In genomic region chr3:36380171-36381031, GRCh38 we compare ENCODE assay signal across 1 cellular context.
A peak's percentile ranks its signal among the peaks of the same experiment; 100 is the strongest.
TF ChIP-seq lines count a peak whose summit lies in the region.

A gene with protein sequence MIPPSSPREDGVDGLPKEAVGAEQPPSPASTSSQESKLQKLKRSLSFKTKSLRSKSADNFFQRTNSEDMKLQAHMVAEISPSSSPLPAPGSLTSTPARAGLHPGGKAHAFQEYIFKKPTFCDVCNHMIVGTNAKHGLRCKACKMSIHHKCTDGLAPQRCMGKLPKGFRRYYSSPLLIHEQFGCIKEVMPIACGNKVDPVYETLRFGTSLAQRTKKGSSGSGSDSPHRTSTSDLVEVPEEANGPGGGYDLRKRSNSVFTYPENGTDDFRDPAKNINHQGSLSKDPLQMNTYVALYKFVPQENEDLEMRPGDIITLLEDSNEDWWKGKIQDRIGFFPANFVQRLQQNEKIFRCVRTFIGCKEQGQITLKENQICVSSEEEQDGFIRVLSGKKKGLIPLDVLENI (plus strand): TSS chr3:36380504. CDS start chr3:36380644, 140 bp downstream.

TF ChIP-seq in HEK293, 187 proteins besides CTCF, POLR2A, EP300 and RAD21 (continued from another document):
- TF ChIP-seq TSHZ1 (tag by site-specific recombination; IDR thresholded peaks at IDR 0.05; ENCODE audit: borderline replicate concordance) (no peak), ZNF514 (tag by site-specific recombination; IDR thresholded peaks at IDR 0.05) (no peak), ZNF549 (tag by site-specific recombination; IDR thresholded peaks at IDR 0.05) (0 out of 2 replicates have a peak, but pooled peaks have one; percentile 22), ZNF350 (tag by site-specific recombination; IDR thresholded peaks at IDR 0.05) (no peak), ZEB2 (tag by site-specific recombination; IDR thresholded peaks at IDR 0.05) (no peak; the same call in 1 of the 2 replicates), PATZ1 (tag by site-specific recombination; IDR thresholded peaks at IDR 0.05) (0 out of 2 replicates have a peak, but pooled peaks have one; percentile 40), ZXDB (tag by site-specific recombination; IDR thresholded peaks at IDR 0.05) (0 out of 2 replicates have a peak, but pooled peaks have one; percentile 17), ZNF777 (tag by site-specific recombination; IDR thresholded peaks at IDR 0.05; ENCODE audit: borderline replicate concordance) (no peak), ZBTB48 (tag by site-specific recombination; IDR thresholded peaks at IDR 0.05) (peak; percentile 65; the same call in 1 of the 2 replicates), ZBTB20 (tag by site-specific recombination; IDR thresholded peaks at IDR 0.05) (peak; percentile 64; the same call in 1 of the 2 replicates), ZNF544 (tag by site-specific recombination; IDR thresholded peaks at IDR 0.05) (no peak), ZNF837 (tag by site-specific recombination; IDR thresholded peaks at IDR 0.05) (no peak), ZNF645 (tag by site-specific recombination; IDR thresholded peaks at IDR 0.05) (no peak), ZFHX2 (tag by site-specific recombination; conservative IDR thresholded peaks at IDR 0.05) (peak; percentile 51), ZFP37 (tag by site-specific recombination; IDR thresholded peaks at IDR 0.05) (0 out of 2 replicates have a peak, but pooled peaks have one; percentile 32), ZNF561 (tag by site-specific recombination; IDR thresholded peaks at IDR 0.05; ENCODE audit: borderline replicate concordance) (0 out of 2 replicates have a peak, but pooled peaks have one; percentile 66), ZNF76 (tag by site-specific recombination; IDR thresholded peaks at IDR 0.05; ENCODE audit: borderline replicate concordance, low read depth) (peak; percentile 40; the same call in 1 of the 2 replicates), ZNF266 (tag by site-specific recombination; IDR thresholded peaks at IDR 0.05; ENCODE audit: low read depth) (no peak), ZNF302 (tag by site-specific recombination; IDR thresholded peaks at IDR 0.05; ENCODE audit: low read depth) (no peak), ZNF155 (tag by site-specific recombination; IDR thresholded peaks at IDR 0.05) (no peak), ZNF624 (tag by site-specific recombination; IDR thresholded peaks at IDR 0.05) (no peak), ZBTB17 (tag by site-specific recombination; IDR thresholded peaks at IDR 0.05) (0 out of 2 replicates have a peak, but pooled peaks have one; percentile 29), ZNF423 (tag by site-specific recombination; IDR thresholded peaks at IDR 0.05) (no peak), SP3 (tag by site-specific recombination; IDR thresholded peaks at IDR 0.05) (peak; percentile 74), ZNF510 (tag by site-specific recombination; IDR thresholded peaks at IDR 0.05; ENCODE audit: insufficient replicate concordance) (no peak), KLF8 (tag by site-specific recombination; IDR thresholded peaks at IDR 0.05) (peak; percentile 73; the same call in 1 of the 2 replicates), ZNF548 (tag by site-specific recombination; IDR thresholded peaks at IDR 0.05) (no peak), KLF16 (tag by site-specific recombination; IDR thresholded peaks at IDR 0.05) (peak; percentile 46; the same call in 1 of the 2 replicates), ZNF501 (tag by site-specific recombination; IDR thresholded peaks at IDR 0.05) (peak; percentile 24; the same call in 1 of the 2 replicates), ZNF335 (tag by site-specific recombination; conservative IDR thresholded peaks at IDR 0.05) (peak; percentile 79)
- TF ChIP-seq, protein P1, sequence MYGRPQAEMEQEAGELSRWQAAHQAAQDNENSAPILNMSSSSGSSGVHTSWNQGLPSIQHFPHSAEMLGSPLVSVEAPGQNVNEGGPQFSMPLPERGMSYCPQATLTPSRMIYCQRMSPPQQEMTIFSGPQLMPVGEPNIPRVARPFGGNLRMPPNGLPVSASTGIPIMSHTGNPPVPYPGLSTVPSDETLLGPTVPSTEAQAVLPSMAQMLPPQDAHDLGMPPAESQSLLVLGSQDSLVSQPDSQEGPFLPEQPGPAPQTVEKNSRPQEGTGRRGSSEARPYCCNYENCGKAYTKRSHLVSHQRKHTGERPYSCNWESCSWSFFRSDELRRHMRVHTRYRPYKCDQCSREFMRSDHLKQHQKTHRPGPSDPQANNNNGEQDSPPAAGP (tag by site-specific recombination; IDR thresholded peaks at IDR 0.05) = peak; percentile 76
- TF ChIP-seq, protein P2, sequence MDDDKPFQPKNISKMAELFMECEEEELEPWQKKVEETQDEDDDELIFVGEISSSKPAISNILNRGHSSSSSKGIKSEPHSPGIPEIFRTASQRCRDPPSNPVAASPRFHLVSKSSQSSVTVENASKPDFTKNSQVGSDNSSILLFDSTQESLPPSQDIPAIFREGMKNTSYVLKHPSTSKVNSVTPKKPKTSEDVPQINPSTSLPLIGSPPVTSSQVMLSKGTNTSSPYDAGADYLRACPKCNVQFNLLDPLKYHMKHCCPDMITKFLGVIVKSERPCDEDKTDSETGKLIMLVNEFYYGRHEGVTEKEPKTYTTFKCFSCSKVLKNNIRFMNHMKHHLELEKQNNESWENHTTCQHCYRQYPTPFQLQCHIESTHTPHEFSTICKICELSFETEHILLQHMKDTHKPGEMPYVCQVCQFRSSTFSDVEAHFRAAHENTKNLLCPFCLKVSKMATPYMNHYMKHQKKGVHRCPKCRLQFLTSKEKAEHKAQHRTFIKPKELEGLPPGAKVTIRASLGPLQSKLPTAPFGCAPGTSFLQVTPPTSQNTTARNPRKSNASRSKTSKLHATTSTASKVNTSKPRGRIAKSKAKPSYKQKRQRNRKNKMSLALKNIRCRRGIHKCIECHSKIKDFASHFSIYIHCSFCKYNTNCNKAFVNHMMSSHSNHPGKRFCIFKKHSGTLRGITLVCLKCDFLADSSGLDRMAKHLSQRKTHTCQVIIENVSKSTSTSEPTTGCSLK (tag by site-specific recombination; IDR thresholded peaks at IDR 0.05) = no peak
- TF ChIP-seq, protein P3, sequence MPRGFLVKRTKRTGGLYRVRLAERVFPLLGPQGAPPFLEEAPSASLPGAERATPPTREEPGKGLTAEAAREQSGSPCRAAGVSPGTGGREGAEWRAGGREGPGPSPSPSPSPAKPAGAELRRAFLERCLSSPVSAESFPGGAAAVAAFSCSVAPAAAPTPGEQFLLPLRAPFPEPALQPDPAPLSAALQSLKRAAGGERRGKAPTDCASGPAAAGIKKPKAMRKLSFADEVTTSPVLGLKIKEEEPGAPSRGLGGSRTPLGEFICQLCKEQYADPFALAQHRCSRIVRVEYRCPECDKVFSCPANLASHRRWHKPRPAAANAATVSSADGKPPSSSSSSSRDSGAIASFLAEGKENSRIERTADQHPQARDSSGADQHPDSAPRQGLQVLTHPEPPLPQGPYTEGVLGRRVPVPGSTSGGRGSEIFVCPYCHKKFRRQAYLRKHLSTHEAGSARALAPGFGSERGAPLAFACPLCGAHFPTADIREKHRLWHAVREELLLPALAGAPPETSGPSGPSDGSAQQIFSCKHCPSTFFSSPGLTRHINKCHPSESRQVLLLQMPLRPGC (tag by site-specific recombination; IDR thresholded peaks at IDR 0.05) = no peak
- TF ChIP-seq, protein P4, sequence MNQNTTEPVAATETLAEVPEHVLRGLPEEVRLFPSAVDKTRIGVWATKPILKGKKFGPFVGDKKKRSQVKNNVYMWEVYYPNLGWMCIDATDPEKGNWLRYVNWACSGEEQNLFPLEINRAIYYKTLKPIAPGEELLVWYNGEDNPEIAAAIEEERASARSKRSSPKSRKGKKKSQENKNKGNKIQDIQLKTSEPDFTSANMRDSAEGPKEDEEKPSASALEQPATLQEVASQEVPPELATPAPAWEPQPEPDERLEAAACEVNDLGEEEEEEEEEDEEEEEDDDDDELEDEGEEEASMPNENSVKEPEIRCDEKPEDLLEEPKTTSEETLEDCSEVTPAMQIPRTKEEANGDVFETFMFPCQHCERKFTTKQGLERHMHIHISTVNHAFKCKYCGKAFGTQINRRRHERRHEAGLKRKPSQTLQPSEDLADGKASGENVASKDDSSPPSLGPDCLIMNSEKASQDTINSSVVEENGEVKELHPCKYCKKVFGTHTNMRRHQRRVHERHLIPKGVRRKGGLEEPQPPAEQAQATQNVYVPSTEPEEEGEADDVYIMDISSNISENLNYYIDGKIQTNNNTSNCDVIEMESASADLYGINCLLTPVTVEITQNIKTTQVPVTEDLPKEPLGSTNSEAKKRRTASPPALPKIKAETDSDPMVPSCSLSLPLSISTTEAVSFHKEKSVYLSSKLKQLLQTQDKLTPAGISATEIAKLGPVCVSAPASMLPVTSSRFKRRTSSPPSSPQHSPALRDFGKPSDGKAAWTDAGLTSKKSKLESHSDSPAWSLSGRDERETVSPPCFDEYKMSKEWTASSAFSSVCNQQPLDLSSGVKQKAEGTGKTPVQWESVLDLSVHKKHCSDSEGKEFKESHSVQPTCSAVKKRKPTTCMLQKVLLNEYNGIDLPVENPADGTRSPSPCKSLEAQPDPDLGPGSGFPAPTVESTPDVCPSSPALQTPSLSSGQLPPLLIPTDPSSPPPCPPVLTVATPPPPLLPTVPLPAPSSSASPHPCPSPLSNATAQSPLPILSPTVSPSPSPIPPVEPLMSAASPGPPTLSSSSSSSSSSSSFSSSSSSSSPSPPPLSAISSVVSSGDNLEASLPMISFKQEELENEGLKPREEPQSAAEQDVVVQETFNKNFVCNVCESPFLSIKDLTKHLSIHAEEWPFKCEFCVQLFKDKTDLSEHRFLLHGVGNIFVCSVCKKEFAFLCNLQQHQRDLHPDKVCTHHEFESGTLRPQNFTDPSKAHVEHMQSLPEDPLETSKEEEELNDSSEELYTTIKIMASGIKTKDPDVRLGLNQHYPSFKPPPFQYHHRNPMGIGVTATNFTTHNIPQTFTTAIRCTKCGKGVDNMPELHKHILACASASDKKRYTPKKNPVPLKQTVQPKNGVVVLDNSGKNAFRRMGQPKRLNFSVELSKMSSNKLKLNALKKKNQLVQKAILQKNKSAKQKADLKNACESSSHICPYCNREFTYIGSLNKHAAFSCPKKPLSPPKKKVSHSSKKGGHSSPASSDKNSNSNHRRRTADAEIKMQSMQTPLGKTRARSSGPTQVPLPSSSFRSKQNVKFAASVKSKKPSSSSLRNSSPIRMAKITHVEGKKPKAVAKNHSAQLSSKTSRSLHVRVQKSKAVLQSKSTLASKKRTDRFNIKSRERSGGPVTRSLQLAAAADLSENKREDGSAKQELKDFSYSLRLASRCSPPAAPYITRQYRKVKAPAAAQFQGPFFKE (tag by site-specific recombination; IDR thresholded peaks at IDR 0.05; ENCODE audit: borderline replicate concordance) = 0 out of 2 replicates have a peak, but pooled peaks have one; percentile 71
TF ChIP-seq in HEK293: peak in this region for 40.
